Comparison of ENCODE assay signal across 8 cellular contexts in the genomic region with DNA sequence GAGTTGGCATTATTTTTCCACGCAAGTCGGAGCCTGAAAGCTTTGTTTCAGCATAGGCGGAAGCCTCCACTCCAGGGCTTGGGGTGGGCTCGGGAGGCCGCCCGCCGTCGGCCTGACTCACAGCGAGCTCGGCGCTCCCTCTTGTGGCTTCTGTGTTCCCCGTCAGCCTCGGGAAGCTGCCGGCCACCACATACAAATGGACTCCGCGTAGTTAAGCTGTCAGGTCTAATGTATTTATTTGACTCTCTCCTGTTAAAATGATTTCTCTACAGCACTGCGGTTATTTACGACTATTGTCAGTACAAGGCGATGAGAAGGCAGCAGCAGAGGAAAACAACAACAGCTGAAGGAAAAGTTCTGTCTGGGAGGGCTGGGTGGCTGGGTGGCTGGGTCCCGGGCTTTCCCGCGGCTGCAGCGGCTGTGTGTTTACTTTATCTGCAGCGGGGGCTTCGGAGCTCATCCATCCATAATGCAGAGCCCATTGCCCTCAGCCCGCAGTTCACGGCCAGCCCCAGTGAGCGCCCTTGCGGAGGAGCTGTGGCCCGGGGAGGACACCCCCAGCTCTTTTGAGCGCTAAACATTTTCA.
DNase-seq lines count a peak whose midpoint lies in the region; ATAC-seq and TF ChIP-seq lines count a peak whose summit lies in the region.

No MANE protein-coding gene starts in this region.

- WGBS in body of pancreas, 2 donors: 1 to 2% methylated on average over 14 to 31 of the region's 31 CpGs

- intact Hi-C loops in body of pancreas (cut with DNase I): loop anchor here (10.0 kb wide), 1 partner anchor 553 kb away; no protein-coding TSS in a partner anchor

- H3K4me2 ChIP-seq in BLaER1 (peak overlapping the region; percentile 83), skeletal muscle satellite cell (ENCODE audit: low read length) (peak overlapping the region; percentile 91)

- H3K36me3 ChIP-seq in BLaER1: no peaks in the 10 kb centered on the region
- no peaks in the 10 kb centered on the region for H3K36me3 ChIP-seq in body of pancreas (replicated peaks in 1 of 2; ENCODE audit: insufficient read depth in 1 of 2, low read depth in 2 of 2)
- H3K36me3 ChIP-seq in iPS-20b (ENCODE audit: insufficient read depth, low read depth, low read length): no peaks in the 10 kb centered on the region
- no peaks in the 10 kb centered on the region for H3K36me3 ChIP-seq in skeletal muscle satellite cell (ENCODE audit: insufficient read depth, low read length)

- DNase-seq in NCI-H460 (ENCODE audit: extremely low read depth, low read depth) (peak; percentile 33), body of pancreas (peak; percentile 56 to 73 (median 62))
- no peak for DNase-seq in activated naive CD4-positive, alpha-beta T cell treated with anti-CD3 and anti-CD28 coated beads, Interleukin-2, amount 50 U/mL, for 16 hours

- no peak for TF ChIP-seq POLR2A in body of pancreas (IDR thresholded peaks at IDR 0.05)

- H4K20me1 ChIP-seq in BLaER1: no peaks in the 10 kb centered on the region

- peak; percentile 72 for ATAC-seq in GM19023 (IDR thresholded peaks at IDR 0.05; ENCODE audit: unreplicated experiment)
- peak; percentile 88 for ATAC-seq in HG03354 (IDR thresholded peaks at IDR 0.05; ENCODE audit: poor library complexity, severe bottlenecking, unreplicated experiment)
- peak; percentile 75 for ATAC-seq in body of pancreas

- H3K27me3 ChIP-seq in BLaER1: peaks cover 8% of the 10 kb centered on the region
- H3K27me3 ChIP-seq in body of pancreas: peaks cover 0 to 12% of the 10 kb centered on the region in 2 donors
- H3K27me3 ChIP-seq in iPS-20b (ENCODE audit: insufficient read depth, low read length): peaks cover 25% of the 10 kb centered on the region
- H3K27me3 ChIP-seq in skeletal muscle satellite cell (ENCODE audit: control insufficient read depth, insufficient read depth, low read length): no peaks in the 10 kb centered on the region

- H3K4me3 ChIP-seq in BLaER1 (0 out of 2 replicates have a peak overlapping the region, but pooled peaks have one; percentile 29), body of pancreas (no peak overlapping the region), iPS-20b (ENCODE audit: low read length) (peak overlapping the region; percentile 77), skeletal muscle satellite cell (ENCODE audit: low read length) (peak overlapping the region; percentile 71)

- peak; percentile 56 to 67 (median 63) for TF ChIP-seq CTCF in body of pancreas (IDR thresholded peaks at IDR 0.05)

- H3K9ac ChIP-seq in BLaER1: peak overlapping the region; percentile 61; the same call in 1 of the 2 replicates
- peak overlapping the region; percentile 64; the same call in 1 of the 2 replicates for H3K9ac ChIP-seq in iPS-20b (ENCODE audit: low read depth, low read length)
- H3K9ac ChIP-seq in skeletal muscle satellite cell (ENCODE audit: low read depth, low read length): peak overlapping the region; percentile 64

- H3K9me3 ChIP-seq in BLaER1: no peaks in the 10 kb centered on the region
- no peaks in the 10 kb centered on the region for H3K9me3 ChIP-seq in body of pancreas
- H3K9me3 ChIP-seq in iPS-20b (ENCODE audit: insufficient read depth, low read depth, low read length): no peaks in the 10 kb centered on the region
- H3K9me3 ChIP-seq in skeletal muscle satellite cell (replicated peaks; ENCODE audit: low read length): no peaks in the 10 kb centered on the region

- H3K4me1 ChIP-seq in BLaER1: peaks cover 13% of the 10 kb centered on the region
- H3K4me1 ChIP-seq in body of pancreas: peaks cover 11% of the 10 kb centered on the region
- peaks cover 4% of the 10 kb centered on the region; the same call in 1 of the 2 replicates for H3K4me1 ChIP-seq in iPS-20b (ENCODE audit: insufficient read depth, low read length)
- H3K4me1 ChIP-seq in skeletal muscle satellite cell (ENCODE audit: control insufficient read depth, insufficient read depth, low read length): peaks cover 15% of the 10 kb centered on the region

- peak overlapping the region; percentile 32; the same call in 1 of the 2 replicates for H3K27ac ChIP-seq in BLaER1
- H3K27ac ChIP-seq in body of pancreas: no peak overlapping the region
- H3K27ac ChIP-seq in iPS-20b (ENCODE audit: low read length): no peak overlapping the region

Comparison
In these comparisons a context has a peak if more than half of its experiments do, and no peak if none do; other contexts are left out.
1. H3K4me3 ChIP-seq: peak in BLaER1 (single experiment), iPS-20b (single experiment) and skeletal muscle satellite cell (single experiment); none in body of pancreas (0 of 2).
2. Peak in every context shown above with its lines, with median percentiles within 50 percentile points of each other: H3K9ac ChIP-seq and ATAC-seq.